In the genomic region with DNA sequence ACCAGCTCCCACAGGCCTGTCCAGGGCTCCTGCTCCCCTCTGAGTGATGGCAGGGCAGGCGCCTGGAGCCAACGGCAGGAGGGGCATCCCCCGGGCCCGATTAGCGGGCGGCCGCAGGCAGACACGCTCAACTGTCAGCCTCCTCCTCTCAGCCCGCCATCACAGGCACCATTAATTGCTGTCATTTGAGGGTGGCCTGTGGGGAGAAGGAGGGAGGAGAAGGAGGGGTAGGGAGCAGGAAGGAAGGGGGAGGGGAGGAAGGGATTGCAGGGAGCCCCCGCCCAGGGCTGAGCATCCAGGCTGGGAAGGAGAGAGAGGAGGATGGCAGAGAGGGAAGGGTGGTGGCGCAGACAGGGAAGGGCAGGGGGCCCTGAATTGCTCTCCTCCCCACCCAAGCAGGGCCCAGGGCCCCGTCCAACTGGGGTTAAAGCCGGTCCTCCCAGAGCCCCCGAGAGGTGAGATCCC, we compare ENCODE assay signal across 13 cellular contexts. TPM values are rescaled to one million over a fixed set of nuclear protein-coding genes. Genes with fewer than 3 reads are reported as not detected.
A peak's percentile ranks its signal among the peaks of the same experiment; 100 is the strongest.
DNase-seq lines count a peak whose midpoint lies in the region; ATAC-seq and TF ChIP-seq lines count a peak whose summit lies in the region.
"Had no signal": no experiment of that assay in that cellular context is flagged by ENCODE, and none has a peak within 500 bp of the region (broad histone marks: within the 10 kb centered on the region; RNA-seq: fewer than 3 reads in every experiment).

No MANE protein-coding gene starts in this region.

- H3K9me3 ChIP-seq in hepatocyte (ENCODE audit: low read depth) (no peaks in the 10 kb centered on the region), upper lobe of left lung (no peaks in the 10 kb centered on the region)

- no peaks in the 10 kb centered on the region for H3K9me2 ChIP-seq in hepatocyte (replicated peaks; ENCODE audit: insufficient read depth)

- no peak overlapping the region for H3K4me2 ChIP-seq in hepatocyte
- H3K4me2 ChIP-seq: KMS-11 had no signal

- no peaks in the 10 kb centered on the region for H3K27me3 ChIP-seq in hepatocyte
- H3K27me3 ChIP-seq in upper lobe of left lung: no peaks in the 10 kb centered on the region

- no peak overlapping the region for H3K4me3 ChIP-seq in hepatocyte
- H3K4me3 ChIP-seq in upper lobe of left lung: no peak overlapping the region

- DNase-seq in Right ventricle myocardium inferior (ENCODE audit: missing footprints) (peak; percentile 67), cardiac septum (ENCODE audit: low spot score) (no peak), SK-N-DZ (ENCODE audit: low spot score) (peak; percentile 96), hepatocyte (ENCODE audit: low spot score) (no peak), upper lobe of left lung (no peak)
- no peak for DNase-seq in activated effector memory CD4-positive, alpha-beta T cell treated with Interleukin-2 at 50 U/mL for 16 hours
- DNase-seq: ACHN; activated CD4-positive, alpha-beta T cell treated with anti-CD3 and anti-CD28 coated beads, Interleukin-2, amount 10 ng/mL, durations not matched to agents 7 days and 5 days; activated effector memory CD4-positive, alpha-beta T cell treated with anti-CD3 and anti-CD28 coated beads, Interleukin-2, amount 50 U/mL, for 16 hours; DMS79 treated with DMSO at 0.1 percent for 48 hours had no signal

- WGBS in hepatocyte (ENCODE audit: low lambda C conversion rate, missing lambda C conversion rate): 70% methylated on average over 9 of the region's 14 CpGs
- WGBS in upper lobe of left lung, 2 donors: 52% methylated on average over 12 to 14 of the region's 14 CpGs

- TF ChIP-seq POLR2A in upper lobe of left lung (IDR thresholded peaks at IDR 0.05): no peak

- peak overlapping the region; percentile 27 for H3K27ac ChIP-seq in hepatocyte
- H3K27ac ChIP-seq in upper lobe of left lung: peak overlapping the region in 3 of 4 donors; percentile 22 to 38 (median 27)
- H3K27ac ChIP-seq: KMS-11 had no signal

- intact Hi-C loops in Right ventricle myocardium inferior (cut with DNase I): no loop called here
- intact Hi-C loops in cardiac septum (cut with DNase I): no loop called here

- no peak overlapping the region for H2AFZ ChIP-seq in hepatocyte

- no peaks in the 10 kb centered on the region for H3K36me3 ChIP-seq in hepatocyte (replicated peaks; ENCODE audit: insufficient read depth, low read depth)
- H3K36me3 ChIP-seq in upper lobe of left lung: peaks cover 0 to 17% (median 5%) of the 10 kb centered on the region in 4 donors

- peak; percentile 37 for ATAC-seq in Right ventricle myocardium inferior
- ATAC-seq in upper lobe of left lung (ENCODE audit: low FRiP score in 2 of 2): no peak
- no peak for ATAC-seq in HG03521 (IDR thresholded peaks at IDR 0.05; ENCODE audit: unreplicated experiment)
- ATAC-seq in HG02610 (IDR thresholded peaks at IDR 0.05; ENCODE audit: unreplicated experiment): no peak

- peaks cover 98% of the 10 kb centered on the region for H3K79me2 ChIP-seq in hepatocyte

- no peak for TF ChIP-seq CTCF in hepatocyte (IDR thresholded peaks at IDR 0.05; ENCODE audit: poor library complexity)
- TF ChIP-seq CTCF in upper lobe of left lung (IDR thresholded peaks at IDR 0.05): no peak

- peaks cover 34% of the 10 kb centered on the region for H3K4me1 ChIP-seq in hepatocyte (ENCODE audit: insufficient read depth)
- peaks cover 11 to 32% (median 20%) of the 10 kb centered on the region in 4 donors for H3K4me1 ChIP-seq in upper lobe of left lung

- TF ChIP-seq EP300 in upper lobe of left lung (IDR thresholded peaks at IDR 0.05): no peak

- peaks cover 65% of the 10 kb centered on the region for H4K20me1 ChIP-seq in hepatocyte (ENCODE audit: insufficient read depth, poor library complexity, severe bottlenecking)

RNA-seq across cellular contexts. Expression of a gene that starts 36.1 kb away (rescaled TPM):
- 134 TPM for total RNA-seq in Right ventricle myocardium inferior
- 159 TPM for total RNA-seq in cardiac septum
- polyA plus RNA-seq in SK-N-DZ (2014; cell fraction: cytosol; rRNA removed): 11.5 and 13.0 TPM in 2 replicates
- 19.1 and 41.1 TPM in 2 replicates for polyA plus RNA-seq in SK-N-DZ (2014; cell fraction: nucleus; rRNA removed)
- 12.9 and 40.3 TPM in 2 replicates for total RNA-seq in hepatocyte
- polyA plus RNA-seq in hepatocyte: 121 and 136 TPM in 2 replicates
- total RNA-seq in upper lobe of left lung: 100 to 1,000 TPM; 188 to 603 (median 373) TPM

Comparison
In these comparisons a context has a peak if more than half of its experiments do, and no peak if none do; other contexts are left out.
1. DNase-seq: peak in Right ventricle myocardium inferior (single experiment) and SK-N-DZ (single experiment); none in cardiac septum (single experiment), hepatocyte (single experiment), upper lobe of left lung (0 of 2) and activated effector memory CD4-positive, alpha-beta T cell treated with Interleukin-2 at 50 U/mL for 16 hours (single experiment).